In genomic region chr15:40543082-40543481, GRCh38 we compare ENCODE assay signal across 24 cellular contexts. TPM values are rescaled to one million over a fixed set of nuclear protein-coding genes. Genes with fewer than 3 reads are reported as not detected.
DNase-seq lines count a peak whose midpoint lies in the region; ATAC-seq and TF ChIP-seq lines count a peak whose summit lies in the region.
"Had no signal": no experiment of that assay in that cellular context is flagged by ENCODE, and none has a peak within 500 bp of the region (broad histone marks: within the 10 kb centered on the region; RNA-seq: fewer than 3 reads in every experiment).

No MANE protein-coding gene starts in this region.

- H3K27ac ChIP-seq in BLaER1 treated with 17β-estradiol and CSF1 and Interleukin-3, amounts not matched to agents 10 nM and 100 nM: 0 out of 22 replicates have a peak overlapping the region, but pooled peaks of 1 of the 11 experiments have one; percentile 23
- peak overlapping the region; percentile 91 for H3K27ac ChIP-seq in MM.1S (ENCODE audit: low read length)
- H3K27ac ChIP-seq in trophoblast cell (ENCODE audit: low read depth, low read length): no peak overlapping the region
- H3K27ac ChIP-seq: A549, C4-2B, colonic mucosa, GM23248, HL-60, SJCRH30 had no signal

- H4K20me1 ChIP-seq in BLaER1 treated with 17β-estradiol and CSF1 and Interleukin-3, amounts not matched to agents 10 nM and 100 nM: peaks cover 0 to 41% (median 0%) of the 10 kb centered on the region in 11 experiments; a peak in 3 of 22 replicates
- H4K20me1 ChIP-seq in MM.1S (ENCODE audit: insufficient read depth, low read length): no peaks in the 10 kb centered on the region

- H2BK120ac ChIP-seq in trophoblast cell (ENCODE audit: insufficient read depth, low read length, poor library complexity): no peak overlapping the region

- no peak overlapping the region for H2AK5ac ChIP-seq in trophoblast cell (ENCODE audit: low read length)

- no peaks in the 10 kb centered on the region for H3K79me1 ChIP-seq in trophoblast cell (ENCODE audit: low read length)

- TF ChIP-seq CTCF in MM.1S (IDR thresholded peaks at IDR 0.05; ENCODE audit: low read length): no peak

- H2AFZ ChIP-seq in MM.1S (ENCODE audit: low read length) (no peak overlapping the region), trophoblast cell (ENCODE audit: insufficient read depth, low read length, poor library complexity) (no peak overlapping the region)
- H2AFZ ChIP-seq: GM23248 had no signal

- H3K4me2 ChIP-seq in BLaER1 treated with 17β-estradiol and CSF1 and Interleukin-3, amounts not matched to agents 10 nM and 100 nM: peak overlapping the region in 6 of 11 experiments; percentile 71 to 90 (median 76); a peak in 7 of 22 replicates
- H3K4me2 ChIP-seq in MM.1S (ENCODE audit: low read depth, low read length) (peak overlapping the region; percentile 49; the same call in 1 of the 2 replicates), trophoblast cell (ENCODE audit: low read length) (no peak overlapping the region)
- H3K4me2 ChIP-seq: A549 had no signal

- H3K18ac ChIP-seq in trophoblast cell (ENCODE audit: low read length): no peak overlapping the region

- H3F3A ChIP-seq in MM.1S (ENCODE audit: insufficient read depth, low read length): peaks cover 57% of the 10 kb centered on the region

- H3K4me1 ChIP-seq in BLaER1 treated with 17β-estradiol and CSF1 and Interleukin-3, amounts not matched to agents 10 nM and 100 nM: peaks cover 21 to 35% (median 28%) of the 10 kb centered on the region in 10 experiments
- H3K4me1 ChIP-seq in MM.1S (ENCODE audit: low read length): peaks cover 63% of the 10 kb centered on the region
- no peaks in the 10 kb centered on the region for H3K4me1 ChIP-seq in trophoblast cell (ENCODE audit: control insufficient read depth in 1 of 2, insufficient read depth in 2 of 2, low read length in 2 of 2)
- H3K4me1 ChIP-seq: A549, colonic mucosa, SJCRH30 had no signal

- no peak overlapping the region for H2BK12ac ChIP-seq in trophoblast cell (ENCODE audit: low read length)

- no peaks in the 10 kb centered on the region for H3K9me2 ChIP-seq in MM.1S (replicated peaks; ENCODE audit: insufficient read depth, low read length)

- no peak overlapping the region for H3K4me3 ChIP-seq in BLaER1 treated with 17β-estradiol and CSF1 and Interleukin-3, amounts not matched to agents 10 nM and 100 nM
- no peak overlapping the region for H3K4me3 ChIP-seq in MM.1S (ENCODE audit: low read length)
- no peak overlapping the region for H3K4me3 ChIP-seq in trophoblast cell (ENCODE audit: low read depth, low read length)
- H3K4me3 ChIP-seq: A549, colonic mucosa, GM23248, SJCRH30 had no signal

- H4K8ac ChIP-seq in trophoblast cell (ENCODE audit: low read depth, low read length): no peak overlapping the region

- no CpG with 5 or more reads among the region's 3 CpGs for WGBS in trophoblast cell (ENCODE audit: extremely low coverage, insufficient coverage, insufficient read length)

- no peak overlapping the region for H3K9ac ChIP-seq in BLaER1 treated with 17β-estradiol and CSF1 and Interleukin-3, amounts not matched to agents 10 nM and 100 nM
- peak overlapping the region; percentile 25; the same call in 1 of the 2 replicates for H3K9ac ChIP-seq in MM.1S (ENCODE audit: low read length)
- no peak overlapping the region for H3K9ac ChIP-seq in trophoblast cell (ENCODE audit: low read length)
- H3K9ac ChIP-seq: GM23248 had no signal

- no peak overlapping the region for H3K14ac ChIP-seq in trophoblast cell (ENCODE audit: low read length)

- H3K36me3 ChIP-seq in BLaER1 treated with 17β-estradiol and CSF1 and Interleukin-3, amounts not matched to agents 10 nM and 100 nM: peaks cover 8 to 61% (median 17%) of the 10 kb centered on the region in 11 experiments; a peak in 19 of 22 replicates
- H3K36me3 ChIP-seq in MM.1S (replicated peaks; ENCODE audit: insufficient read depth, low read length) (no peaks in the 10 kb centered on the region), trophoblast cell (ENCODE audit: control insufficient read depth in 1 of 2, insufficient read depth in 2 of 2, low read length in 2 of 2) (peaks cover 2 to 6% of the 10 kb centered on the region in 2 experiments)
- H3K36me3 ChIP-seq: colonic mucosa, SJCRH30 had no signal

- no peak overlapping the region for H2BK5ac ChIP-seq in trophoblast cell (ENCODE audit: low read depth, low read length, poor library complexity)

- H3K9me3 ChIP-seq in BLaER1 treated with 17β-estradiol and CSF1 and Interleukin-3, amounts not matched to agents 10 nM and 100 nM (replicated peaks in 1 of 11): no peaks in the 10 kb centered on the region
- no peaks in the 10 kb centered on the region for H3K9me3 ChIP-seq in MM.1S (replicated peaks; ENCODE audit: insufficient read depth, low read length)
- H3K9me3 ChIP-seq in trophoblast cell (ENCODE audit: insufficient read depth, low read depth, low read length): peaks cover 3% of the 10 kb centered on the region
- H3K9me3 ChIP-seq: A549, colonic mucosa, SJCRH30 had no signal

- H3K23ac ChIP-seq in trophoblast cell (ENCODE audit: low read length): no peak overlapping the region

- DNase-seq in MM.1S: peak; percentile 80
- DNase-seq in ACHN: no peak
- no peak for DNase-seq in effector CD4-positive, alpha-beta T cell
- no peak for DNase-seq in trophoblast cell
- DNase-seq: activated CD4-positive, alpha-beta T cell treated with anti-CD3 and anti-CD28 coated beads, Interleukin-2, amount 10 ng/mL, durations not matched to agents 7 days and 5 days; activated gamma-delta T cell; colonic mucosa; endodermal cell; GM23248; kidney glomerular epithelial cell; naive thymus-derived CD4-positive, alpha-beta T cell; NCI-H1930; NCI-H226; NCI-H82; SJCRH30; stimulated activated CD4-positive, alpha-beta T cell treated with anti-CD3 and anti-CD28 coated beads, Interleukin-12 subunit alpha, Interleukin-12 subunit beta, amount 100 ng/mL, for 4 hours; substantia nigra had no signal

- H3K27me3 ChIP-seq in BLaER1 treated with 17β-estradiol and CSF1 and Interleukin-3, amounts not matched to agents 10 nM and 100 nM: no peaks in the 10 kb centered on the region
- H3K27me3 ChIP-seq in MM.1S (replicated peaks; ENCODE audit: insufficient read depth, low read length) (no peaks in the 10 kb centered on the region), trophoblast cell (ENCODE audit: insufficient read depth, low read length) (no peaks in the 10 kb centered on the region)
- H3K27me3 ChIP-seq: colonic mucosa, SJCRH30 had no signal

- in situ Hi-C loops in ACHN (cut with HindIII; ENCODE audit: low pct_ligation_motif_present, low pct_unique_long_range_greater_than_20kb, low sequenced_read_pairs): no loop called here

- no peak overlapping the region for H3K4ac ChIP-seq in trophoblast cell (ENCODE audit: low read depth, low read length)

- H4K12ac ChIP-seq in trophoblast cell (ENCODE audit: low read depth, low read length): no peak overlapping the region

- no peak overlapping the region for H4K91ac ChIP-seq in trophoblast cell (ENCODE audit: low read depth, low read length)

- peaks cover 35% of the 10 kb centered on the region for H3K79me2 ChIP-seq in MM.1S (ENCODE audit: low read length)
- H3K79me2 ChIP-seq in trophoblast cell (ENCODE audit: control insufficient read depth, insufficient read depth, low read length, poor library complexity): no peaks in the 10 kb centered on the region

- ATAC-seq in GM18868 (IDR thresholded peaks at IDR 0.05; ENCODE audit: unreplicated experiment) (peak; percentile 42), HG02852 (IDR thresholded peaks at IDR 0.05; ENCODE audit: unreplicated experiment) (peak; percentile 39), GM18870 (IDR thresholded peaks at IDR 0.05; ENCODE audit: unreplicated experiment) (no peak)
- ATAC-seq: A549 had no signal

RNA-seq across cellular contexts. Expression of gene CCDC32, which starts 21.8 kb away (rescaled TPM):
- 15.4 and 16.5 TPM in 2 replicates for polyA plus RNA-seq in trophoblast cell (2013)

RNA-seq across cellular contexts. Expression of gene RPUSD2, which starts 26.0 kb away (rescaled TPM):
- 6.3 and 6.5 TPM in 2 replicates for polyA plus RNA-seq in trophoblast cell (2013)

RNA-seq across cellular contexts. Expression of gene KNL1, which starts 51.0 kb away (rescaled TPM):
- polyA plus RNA-seq in trophoblast cell (2013): 10.1 and 11.0 TPM in 2 replicates
